ENCODE assay signal across 1 cellular context in the genomic region with DNA sequence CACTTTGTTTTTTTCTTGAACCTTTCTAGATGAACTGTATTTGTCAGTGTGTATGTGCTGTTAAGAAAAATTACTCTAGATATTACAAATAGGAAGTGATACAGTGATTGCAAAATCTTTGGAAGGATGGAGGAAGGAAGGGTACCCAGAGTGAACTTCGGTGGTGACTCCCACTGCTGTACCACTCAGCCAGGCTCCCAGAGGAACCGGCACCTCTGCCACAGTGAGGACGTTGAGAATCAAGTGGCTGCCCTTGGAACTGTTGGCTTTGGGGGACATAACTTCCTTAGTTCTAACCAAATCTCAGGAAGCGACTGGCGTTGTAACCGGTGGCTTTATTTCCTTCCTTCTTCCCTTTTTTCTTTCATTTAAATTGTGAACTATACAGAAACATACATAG.
TF ChIP-seq lines count a peak whose summit lies in the region.

No MANE protein-coding gene starts in this region.

TF ChIP-seq in WTC11, 78 proteins besides CTCF, POLR2A, EP300 and RAD21 (continued from another document):
- TF ChIP-seq E2F4 (CRISPR knock-in tag; IDR thresholded peaks at IDR 0.05; ENCODE audit: borderline replicate concordance, low read depth) (no peak), ZNF219 (CRISPR knock-in tag; IDR thresholded peaks at IDR 0.05; ENCODE audit: borderline replicate concordance) (no peak), ZNF396 (CRISPR knock-in tag; IDR thresholded peaks at IDR 0.05; ENCODE audit: borderline replicate concordance) (no peak)
